In genomic region chr15:48536681-48537091, GRCh38 we compare ENCODE assay signal across 19 cellular contexts.
DNase-seq lines count a peak whose midpoint lies in the region; ATAC-seq and TF ChIP-seq lines count a peak whose summit lies in the region.
"Had no signal": no experiment of that assay in that cellular context is flagged by ENCODE, and none has a peak within 500 bp of the region (broad histone marks: within the 10 kb centered on the region; RNA-seq: fewer than 3 reads in every experiment).

No MANE protein-coding gene starts in this region.

- H3K27ac ChIP-seq in hepatocyte (peak overlapping the region; percentile 49), smooth muscle cell (ENCODE audit: low read depth) (peak overlapping the region; percentile 83)

- H3K4me2 ChIP-seq in hepatocyte (no peak overlapping the region), smooth muscle cell (peak overlapping the region; percentile 31)

- ATAC-seq in HG02885 (IDR thresholded peaks at IDR 0.05; ENCODE audit: poor library complexity, unreplicated experiment) (no peak), GM18909 (IDR thresholded peaks at IDR 0.05; ENCODE audit: poor library complexity, unreplicated experiment) (no peak)
- no peak for ATAC-seq in activated CD8-positive, alpha-beta T cell treated with anti-CD3 and anti-CD28 coated beads for 36 hours
- ATAC-seq: K562; PC-3; stimulated activated effector memory CD8-positive, alpha-beta T cell treated with anti-CD3 and anti-CD28 coated beads, Interleukin-12 subunit alpha, Interleukin-12 subunit beta, amount 100 ng/mL, for 72 hours had no signal

- H3K4me3 ChIP-seq in hepatocyte = no peak overlapping the region
- no peak overlapping the region for H3K4me3 ChIP-seq in smooth muscle cell
- H3K4me3 ChIP-seq: K562 had no signal

- intact Hi-C loops in activated CD8-positive, alpha-beta T cell treated with anti-CD3 and anti-CD28 coated beads for 36 hours (cut with micrococcal nuclease) = no loop called here

- WGBS in hepatocyte (ENCODE audit: low lambda C conversion rate, missing lambda C conversion rate) = 43% methylated on average over 3 of the region's 3 CpGs
- 30% methylated on average over 3 of the region's 3 CpGs for WGBS in smooth muscle cell (ENCODE audit: low lambda C conversion rate)

- H3K9me3 ChIP-seq in hepatocyte (ENCODE audit: low read depth) (no peaks in the 10 kb centered on the region), smooth muscle cell (replicated peaks; ENCODE audit: low read depth) (no peaks in the 10 kb centered on the region)

- H4K20me1 ChIP-seq in hepatocyte (ENCODE audit: insufficient read depth, poor library complexity, severe bottlenecking) = no peaks in the 10 kb centered on the region
- H4K20me1 ChIP-seq in smooth muscle cell (ENCODE audit: low read depth) = no peaks in the 10 kb centered on the region

- no peaks in the 10 kb centered on the region for H3K79me2 ChIP-seq in hepatocyte
- peaks cover 21% of the 10 kb centered on the region for H3K79me2 ChIP-seq in smooth muscle cell (ENCODE audit: low read depth)

- H3K9me2 ChIP-seq in hepatocyte (replicated peaks; ENCODE audit: insufficient read depth) = no peaks in the 10 kb centered on the region

- H3K4me3 Mint-ChIP-seq in activated CD8-positive, alpha-beta T cell treated with anti-CD3 and anti-CD28 coated beads for 36 hours = no peak overlapping the region
- H3K4me3 Mint-ChIP-seq: activated naive CD8-positive, alpha-beta T cell; CD4-positive, alpha-beta memory T cell; stimulated activated effector memory CD8-positive, alpha-beta T cell treated with anti-CD3 and anti-CD28 coated beads, Interleukin-12 subunit alpha, Interleukin-12 subunit beta, amount 100 ng/mL, for 72 hours had no signal

- no peaks in the 10 kb centered on the region for H3K4me1 Mint-ChIP-seq in activated CD8-positive, alpha-beta T cell treated with anti-CD3 and anti-CD28 coated beads for 36 hours (ENCODE audit: low read depth)
- H3K4me1 Mint-ChIP-seq: CD4-positive, alpha-beta memory T cell; stimulated activated effector memory CD8-positive, alpha-beta T cell treated with anti-CD3 and anti-CD28 coated beads, Interleukin-12 subunit alpha, Interleukin-12 subunit beta, amount 100 ng/mL, for 72 hours had no signal

- H3K27ac Mint-ChIP-seq in activated CD8-positive, alpha-beta T cell treated with anti-CD3 and anti-CD28 coated beads for 36 hours = no peak overlapping the region
- H3K27ac Mint-ChIP-seq: activated naive CD8-positive, alpha-beta T cell; CD4-positive, alpha-beta memory T cell; stimulated activated effector memory CD8-positive, alpha-beta T cell treated with anti-CD3 and anti-CD28 coated beads, Interleukin-12 subunit alpha, Interleukin-12 subunit beta, amount 100 ng/mL, for 72 hours had no signal

- peaks cover 14% of the 10 kb centered on the region for H3F3A ChIP-seq in smooth muscle cell (ENCODE audit: low read depth)

- peak; percentile 46 for DNase-seq in LHCN-M2 (ENCODE audit: low read depth)
- DNase-seq in dermis blood vessel endothelial cell = peak; percentile 91
- DNase-seq in hepatocyte (ENCODE audit: low spot score) = no peak
- no peak for DNase-seq in smooth muscle cell (lab: John Stamatoyannopoulos, UW; ENCODE audit: unreplicated experiment)
- DNase-seq in activated CD8-positive, alpha-beta T cell treated with anti-CD3 and anti-CD28 coated beads for 36 hours = no peak
- DNase-seq in nucleus accumbens (lab: John Stamatoyannopoulos, UW) = no peak
- DNase-seq: activated CD4-positive, CD25-positive, alpha-beta regulatory T cell; activated CD8-positive, alpha-beta memory T cell treated with anti-CD3 and anti-CD28 coated beads, Interleukin-2, amount 50 U/mL, for 4 hours; CD4-positive, alpha-beta memory T cell; cortex of kidney; NCI-H510A; PC-3; retina; stimulated activated CD4-positive, alpha-beta T cell treated with anti-CD3 and anti-CD28 coated beads, Interleukin-4, amount 100 ng/mL, for 4 hours had no signal

- POLR2A ChIA-PET in activated CD8-positive, alpha-beta T cell treated with anti-CD3 and anti-CD28 coated beads for 36 hours (lab: Charles Lee) = no interaction called here

- peak overlapping the region; percentile 18 for H3K9ac ChIP-seq in smooth muscle cell (ENCODE audit: low read depth)

- TF ChIP-seq CTCF in hepatocyte (IDR thresholded peaks at IDR 0.05; ENCODE audit: poor library complexity) (no peak), smooth muscle cell (IDR thresholded peaks at IDR 0.05; ENCODE audit: borderline replicate concordance, insufficient read depth, poor library complexity, severe bottlenecking) (no peak)
- TF ChIP-seq CTCF in activated CD8-positive, alpha-beta T cell treated with anti-CD3 and anti-CD28 coated beads for 36 hours (IDR thresholded peaks at IDR 0.05) = no peak

- H3K9me3 Mint-ChIP-seq in activated CD8-positive, alpha-beta T cell treated with anti-CD3 and anti-CD28 coated beads for 36 hours = no peaks in the 10 kb centered on the region
- H3K9me3 Mint-ChIP-seq: CD4-positive, alpha-beta memory T cell; stimulated activated effector memory CD8-positive, alpha-beta T cell treated with anti-CD3 and anti-CD28 coated beads, Interleukin-12 subunit alpha, Interleukin-12 subunit beta, amount 100 ng/mL, for 72 hours had no signal

- H3K27me3 Mint-ChIP-seq in activated CD8-positive, alpha-beta T cell treated with anti-CD3 and anti-CD28 coated beads for 36 hours = no peaks in the 10 kb centered on the region

- no peaks in the 10 kb centered on the region for H3K36me3 ChIP-seq in hepatocyte (replicated peaks; ENCODE audit: insufficient read depth, low read depth)
- no peaks in the 10 kb centered on the region for H3K36me3 ChIP-seq in smooth muscle cell (ENCODE audit: low read depth)

- no peaks in the 10 kb centered on the region for H3K36me3 Mint-ChIP-seq in activated CD8-positive, alpha-beta T cell treated with anti-CD3 and anti-CD28 coated beads for 36 hours (ENCODE audit: low read depth)
- H3K36me3 Mint-ChIP-seq: activated naive CD8-positive, alpha-beta T cell; CD4-positive, alpha-beta memory T cell; stimulated activated effector memory CD8-positive, alpha-beta T cell treated with anti-CD3 and anti-CD28 coated beads, Interleukin-12 subunit alpha, Interleukin-12 subunit beta, amount 100 ng/mL, for 72 hours had no signal

- no peak overlapping the region for H2AFZ ChIP-seq in hepatocyte
- no peak overlapping the region for H2AFZ ChIP-seq in smooth muscle cell (ENCODE audit: low read depth)

- H3K27me3 ChIP-seq in hepatocyte = no peaks in the 10 kb centered on the region
- H3K27me3 ChIP-seq in smooth muscle cell (ENCODE audit: low read depth) = no peaks in the 10 kb centered on the region

- H3K4me1 ChIP-seq in hepatocyte (ENCODE audit: insufficient read depth) (peaks cover 10% of the 10 kb centered on the region), smooth muscle cell (ENCODE audit: low read depth) (peaks cover 13% of the 10 kb centered on the region)

- CTCF ChIA-PET in activated CD8-positive, alpha-beta T cell treated with anti-CD3 and anti-CD28 coated beads for 36 hours (lab: Charles Lee) = interaction anchor here (0.6 kb wide), 1 partner anchor 33 kb away, joined by 4 read pairs; no protein-coding TSS in a partner anchor

Comparison
In these comparisons a context has a peak if more than half of its experiments do, and no peak if none do; other contexts are left out.
1. DNase-seq: peak in LHCN-M2 (single experiment) and dermis blood vessel endothelial cell (single experiment); none in hepatocyte (single experiment), smooth muscle cell (single experiment), activated CD8-positive, alpha-beta T cell treated with anti-CD3 and anti-CD28 coated beads for 36 hours (single experiment) and nucleus accumbens (0 of 56).